17 cellular contexts compared by ENCODE assay signal in the genomic region with DNA sequence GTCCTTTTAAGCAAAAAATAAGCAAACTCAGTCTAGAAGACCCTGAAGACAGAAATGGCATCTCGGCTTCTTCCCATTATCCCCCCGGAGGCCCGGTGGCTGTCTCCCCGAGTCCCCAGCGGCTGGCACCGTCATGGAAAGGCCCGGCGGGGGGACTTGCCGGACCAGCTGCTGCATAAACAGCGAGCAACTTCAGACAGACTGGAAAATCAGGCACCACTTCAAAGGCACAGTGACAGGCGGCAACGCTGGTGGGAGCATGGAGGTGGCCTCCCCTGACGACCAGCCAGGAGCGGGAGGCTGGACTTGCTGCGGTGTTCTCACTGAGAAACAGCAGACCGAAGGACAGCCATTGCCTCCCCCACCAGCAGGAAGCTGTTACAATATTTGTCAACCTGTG. TPM values are rescaled to one million over a fixed set of nuclear protein-coding genes. Genes with fewer than 3 reads are reported as not detected.
"Had no signal": no experiment of that assay in that cellular context is flagged by ENCODE, and none has a peak within 500 bp of the region (broad histone marks: within the 10 kb centered on the region; RNA-seq: fewer than 3 reads in every experiment).

No MANE protein-coding gene starts in this region.

- H3K4me1 ChIP-seq: left ventricle myocardium inferior, tibial nerve, uterus had no signal

- H3K36me3 ChIP-seq: brain microvascular endothelial cell, left ventricle myocardium inferior, neutrophil, tibial nerve, uterus had no signal

- H3K9me3 ChIP-seq: left ventricle myocardium inferior, mucosa of descending colon, neutrophil, tibial nerve, uterus had no signal

- H3K27ac ChIP-seq: brain microvascular endothelial cell, left ventricle myocardium inferior, neutrophil, tibial nerve, uterus had no signal

- H3K27me3 ChIP-seq: uterus had no signal

- DNase-seq: activated CD4-positive, alpha-beta T cell treated with anti-CD3 and anti-CD28 coated beads, Interleukin-2, amount 50 U/mL, for 1 hour; activated naive CD4-positive, alpha-beta T cell; activated T-cell treated with anti-CD3 and anti-CD28 coated beads for 4 hours; anterior cingulate cortex; brain microvascular endothelial cell; effector memory CD8-positive, alpha-beta T cell; foreskin melanocyte; left ventricle myocardium inferior; mucosa of descending colon; naive thymus-derived CD4-positive, alpha-beta T cell; stimulated activated CD4-positive, alpha-beta T cell treated with anti-CD3 and anti-CD28 coated beads, Interleukin-4, amount 100 ng/mL, for 1 hour; stimulated activated naive B cell treated with anti-CD40 and anti-IgM and Interleukin-4, amounts not matched to agents 10 μg/mL and 1 μg/mL and 100 μg/mL, for 72 hours; uterus had no signal

- H3K4me3 ChIP-seq: left ventricle myocardium inferior, mucosa of descending colon, tibial nerve, uterus had no signal

RNA-seq across cellular contexts. Expression of gene C1QA, which starts 18.4 kb away (rescaled TPM):
- total RNA-seq: fibroblast of lung had no signal

RNA-seq across cellular contexts. Expression of gene C1QC, which starts 25.4 kb away (rescaled TPM):
- total RNA-seq: fibroblast of lung had no signal

RNA-seq across cellular contexts. Expression of gene C1QB, which starts 35.0 kb away (rescaled TPM):
- total RNA-seq: fibroblast of lung had no signal

RNA-seq across cellular contexts. Expression of gene EPHA8, which starts 54.8 kb away (rescaled TPM):
- total RNA-seq: fibroblast of lung; kidney epithelial cell; left ventricle myocardium inferior; mucosa of descending colon; naive thymus-derived CD4-positive, alpha-beta T cell; tibial nerve had no signal
